In genomic region chr6:157921685-157922367, GRCh38 we compare ENCODE assay signal across 16 cellular contexts. TPM values are rescaled to one million over a fixed set of nuclear protein-coding genes. Genes with fewer than 3 reads are reported as not detected.
DNase-seq lines count a peak whose midpoint lies in the region; ATAC-seq and TF ChIP-seq lines count a peak whose summit lies in the region.
"Had no signal": no experiment of that assay in that cellular context is flagged by ENCODE, and none has a peak within 500 bp of the region (broad histone marks: within the 10 kb centered on the region; RNA-seq: fewer than 3 reads in every experiment).

No MANE protein-coding gene starts in this region.

- intact Hi-C loops in Right ventricle myocardium inferior (cut with DNase I) (no loop called here), cardiac septum (cut with DNase I) (no loop called here), heart left ventricle (cut with DNase I) (loop anchor here in 1 of 10 donors (10.0 kb wide), 1 partner anchor 153 kb away; no protein-coding TSS in a partner anchor)

- 41 to 59% (median 47%) methylated on average over 4 of the region's 4 CpGs for WGBS in heart left ventricle, 4 donors

- H3K9ac ChIP-seq in adipocyte (ENCODE audit: low read length): peak overlapping the region; percentile 5
- no peak overlapping the region for H3K9ac ChIP-seq in subcutaneous abdominal adipose tissue (ENCODE audit: low read length in 5 of 5)

- no peak for TF ChIP-seq POLR2A in heart left ventricle (IDR thresholded peaks at IDR 0.05)

- peaks cover 14% of the 10 kb centered on the region for H3K4me1 ChIP-seq in adipocyte (ENCODE audit: control insufficient read depth, insufficient read depth, low read length)
- H3K4me1 ChIP-seq in heart left ventricle: peaks cover 0 to 13% (median 2%) of the 10 kb centered on the region in 12 donors
- H3K4me1 ChIP-seq in subcutaneous abdominal adipose tissue (ENCODE audit: control insufficient read depth in 5 of 5, insufficient read depth in 5 of 5, low read length in 5 of 5): peaks cover 0 to 15% (median 0%) of the 10 kb centered on the region in 5 donors
- H3K4me1 ChIP-seq: stomach had no signal

- DNase-seq in Right ventricle myocardium inferior (ENCODE audit: missing footprints) (no peak), cardiac septum (ENCODE audit: low spot score) (no peak), adipocyte (ENCODE audit: low read depth) (peak; percentile 95), heart left ventricle (peak in 3 of 5 donors; percentile 37 to 43 (median 38)), NCI-H1930 (lab: John Stamatoyannopoulos, UW) (no peak)
- DNase-seq: CD8-positive, alpha-beta T cell; NCI-H187; stomach; T-helper 1 cell had no signal

- H3K27ac ChIP-seq in heart left ventricle (peak overlapping the region in 4 of 12 donors; percentile 2 to 44 (median 22)), subcutaneous abdominal adipose tissue (ENCODE audit: low read depth, low read length) (peak overlapping the region; percentile 11)
- H3K27ac ChIP-seq: RWPE1, stomach, VCaP had no signal

- peaks cover 7% of the 10 kb centered on the region for H3K9me3 ChIP-seq in adipocyte (ENCODE audit: control insufficient read depth, low read length)
- peaks cover 0 to 21% (median 4%) of the 10 kb centered on the region in 12 donors for H3K9me3 ChIP-seq in heart left ventricle
- H3K9me3 ChIP-seq in subcutaneous abdominal adipose tissue (ENCODE audit: control insufficient read depth in 5 of 5, low read length in 5 of 5): peaks cover 0 to 4% (median 0%) of the 10 kb centered on the region in 5 donors
- H3K9me3 ChIP-seq: stomach had no signal

- H3K4me3 ChIP-seq in adipocyte (ENCODE audit: low read length) (no peak overlapping the region), heart left ventricle (no peak overlapping the region), subcutaneous abdominal adipose tissue (ENCODE audit: low read depth in 1 of 5, low read length in 5 of 5) (no peak overlapping the region)
- H3K4me3 ChIP-seq: stomach had no signal

- H3K27me3 ChIP-seq in adipocyte (replicated peaks; ENCODE audit: control insufficient read depth, insufficient read depth, low read length) (no peaks in the 10 kb centered on the region), heart left ventricle (no peaks in the 10 kb centered on the region), subcutaneous abdominal adipose tissue (ENCODE audit: control insufficient read depth in 5 of 5, insufficient read depth in 4 of 5, low read length in 5 of 5) (no peaks in the 10 kb centered on the region)
- H3K27me3 ChIP-seq: stomach had no signal

- ATAC-seq in Right ventricle myocardium inferior (peak; percentile 90), heart left ventricle (peak in 3 of 4 donors; percentile 81 to 90 (median 89)), GM18867 (IDR thresholded peaks at IDR 0.05; ENCODE audit: unreplicated experiment) (no peak), GM21447 (IDR thresholded peaks at IDR 0.05; ENCODE audit: unreplicated experiment) (no peak)
- ATAC-seq: CD8-positive, alpha-beta T cell; HepG2; natural killer cell treated with Interleukin-12 subunit alpha and Interleukin-12 subunit beta and Interleukin-15 and Interleukin-18, amount 100 ng/mL, for 72 hours had no signal

- H3K36me3 ChIP-seq in adipocyte (ENCODE audit: control insufficient read depth, insufficient read depth, low read length, severe bottlenecking): peaks cover 88% of the 10 kb centered on the region
- peaks cover 0 to 93% (median 83%) of the 10 kb centered on the region in 9 donors for H3K36me3 ChIP-seq in heart left ventricle
- H3K36me3 ChIP-seq in subcutaneous abdominal adipose tissue (ENCODE audit: control insufficient read depth in 5 of 5, insufficient read depth in 5 of 5, low read length in 5 of 5): peaks cover 52 to 69% (median 61%) of the 10 kb centered on the region in 5 donors

- TF ChIP-seq CTCF in heart left ventricle (IDR thresholded peaks at IDR 0.05): no peak

RNA-seq across cellular contexts. Expression of gene SYNJ2, which starts 59.8 kb away (rescaled TPM):
- total RNA-seq in Right ventricle myocardium inferior (15.0 TPM), cardiac septum (24.0 TPM), heart left ventricle (10 to 100 TPM in 8 of 9 donors, 1 to 10 TPM in 1; 7.5 to 27.0 (median 18.2) TPM)
- polyA plus RNA-seq in heart left ventricle: 10 to 100 TPM; 15.0 to 25.8 TPM

Comparison
In these comparisons a context has a peak if more than half of its experiments do, and no peak if none do; other contexts are left out.
1. DNase-seq: peak in adipocyte (single experiment) and heart left ventricle (3 of 5); none in Right ventricle myocardium inferior (single experiment), cardiac septum (single experiment) and NCI-H1930 (0 of 2).
2. ATAC-seq: peak in Right ventricle myocardium inferior (single experiment) and heart left ventricle (3 of 4); none in GM18867 (single experiment) and GM21447 (single experiment).